In genomic region chr2:103252781-103253180, GRCh38 we compare ENCODE assay signal across 28 cellular contexts.
"Had no signal": no experiment of that assay in that cellular context is flagged by ENCODE, and none has a peak within 500 bp of the region (broad histone marks: within the 10 kb centered on the region; RNA-seq: fewer than 3 reads in every experiment).

No MANE protein-coding gene starts in this region.

- H3K9me3 ChIP-seq: suprapubic skin, testis, thoracic aorta, thyroid gland, tibial nerve, transverse colon, upper lobe of left lung, upper lobe of right lung, uterus, vagina had no signal

- H3K27me3 Mint-ChIP-seq: stimulated activated memory B cell treated with anti-CD40 and anti-IgM and Interleukin-4, amounts not matched to agents 10 μg/mL and 1 μg/mL and 100 μg/mL, for 72 hours; stimulated activated naive B cell treated with anti-CD40 and anti-IgM and Interleukin-4, amounts not matched to agents 10 μg/mL and 1 μg/mL and 100 μg/mL, for 72 hours; stimulated activated naive CD8-positive, alpha-beta T cell treated with anti-CD3 and anti-CD28 coated beads, Interleukin-15, amount 100 ng/mL, for 72 hours; stimulated activated naive CD8-positive, alpha-beta T cell treated with anti-CD3 and anti-CD28 coated beads, Interleukin-15, Interleukin-2, amounts not matched to agents 100 ng/mL and 50 ng/mL, for 24 hours; type B pancreatic cell had no signal

- H3K27ac ChIP-seq: stomach, suprapubic skin, testis, thoracic aorta, thyroid gland, tibial artery, tibial nerve, transverse colon, upper lobe of left lung, upper lobe of right lung, uterus, vagina had no signal

- H3K4me3 Mint-ChIP-seq: stimulated activated effector memory CD8-positive, alpha-beta T cell treated with anti-CD3 and anti-CD28 coated beads, Interleukin-12 subunit alpha, Interleukin-12 subunit beta, amount 100 ng/mL, for 72 hours; stimulated activated memory B cell treated with anti-CD40 and anti-IgM and Interleukin-4, amounts not matched to agents 10 μg/mL and 1 μg/mL and 100 μg/mL, for 72 hours; stimulated activated naive B cell treated with anti-CD40 and anti-IgM and Interleukin-4, amounts not matched to agents 10 μg/mL and 1 μg/mL and 100 μg/mL, for 72 hours; stimulated activated naive CD8-positive, alpha-beta T cell treated with anti-CD3 and anti-CD28 coated beads, Interleukin-15, amount 100 ng/mL, for 72 hours; stimulated activated naive CD8-positive, alpha-beta T cell treated with anti-CD3 and anti-CD28 coated beads, Interleukin-15, Interleukin-2, amounts not matched to agents 100 ng/mL and 50 ng/mL, for 24 hours; type B pancreatic cell had no signal

- H3K36me3 Mint-ChIP-seq: stimulated activated effector memory CD8-positive, alpha-beta T cell treated with anti-CD3 and anti-CD28 coated beads, Interleukin-12 subunit alpha, Interleukin-12 subunit beta, amount 100 ng/mL, for 72 hours; stimulated activated memory B cell treated with anti-CD40 and anti-IgM and Interleukin-4, amounts not matched to agents 10 μg/mL and 1 μg/mL and 100 μg/mL, for 72 hours; stimulated activated naive B cell treated with anti-CD40 and anti-IgM and Interleukin-4, amounts not matched to agents 10 μg/mL and 1 μg/mL and 100 μg/mL, for 72 hours; type B pancreatic cell had no signal

- H3K27me3 ChIP-seq: stomach, suprapubic skin, testis, thyroid gland, tibial artery, tibial nerve, transverse colon, upper lobe of left lung, upper lobe of right lung, uterus, vagina had no signal

- H3K4me1 Mint-ChIP-seq: stimulated activated effector memory CD8-positive, alpha-beta T cell treated with anti-CD3 and anti-CD28 coated beads, Interleukin-12 subunit alpha, Interleukin-12 subunit beta, amount 100 ng/mL, for 72 hours; stimulated activated memory B cell treated with anti-CD40 and anti-IgM and Interleukin-4, amounts not matched to agents 10 μg/mL and 1 μg/mL and 100 μg/mL, for 72 hours; stimulated activated naive B cell treated with anti-CD40 and anti-IgM and Interleukin-4, amounts not matched to agents 10 μg/mL and 1 μg/mL and 100 μg/mL, for 72 hours; stimulated activated naive CD8-positive, alpha-beta T cell treated with anti-CD3 and anti-CD28 coated beads, Interleukin-15, amount 100 ng/mL, for 72 hours had no signal

- H3K9me3 Mint-ChIP-seq: stimulated activated naive CD8-positive, alpha-beta T cell treated with anti-CD3 and anti-CD28 coated beads, Interleukin-15, Interleukin-2, amounts not matched to agents 100 ng/mL and 50 ng/mL, for 24 hours; type B pancreatic cell had no signal

- H3K4me3 ChIP-seq: stomach, suprapubic skin, testis, thoracic aorta, thyroid gland, tibial artery, tibial nerve, transverse colon, upper lobe of left lung, upper lobe of right lung, uterus, vagina had no signal

- H3K4me1 ChIP-seq: stomach, suprapubic skin, testis, thyroid gland, tibial artery, tibial nerve, transverse colon, upper lobe of left lung, upper lobe of right lung, uterus, vagina had no signal

- H3K36me3 ChIP-seq: stomach, suprapubic skin, thoracic aorta, thyroid gland, tibial artery, tibial nerve, transverse colon, upper lobe of left lung, upper lobe of right lung, uterus, vagina had no signal

- ATAC-seq: stimulated activated effector memory CD8-positive, alpha-beta T cell treated with anti-CD3 and anti-CD28 coated beads, Interleukin-12 subunit alpha, Interleukin-12 subunit beta, amount 100 ng/mL, for 72 hours; stimulated activated memory B cell treated with anti-CD40 and anti-IgM and Interleukin-4, amounts not matched to agents 10 μg/mL and 1 μg/mL and 100 μg/mL, for 72 hours; stimulated activated naive B cell treated with anti-CD40 and anti-IgM and Interleukin-4, amounts not matched to agents 10 μg/mL and 1 μg/mL and 100 μg/mL, for 72 hours; stimulated activated naive CD8-positive, alpha-beta T cell treated with anti-CD3 and anti-CD28 coated beads, Interleukin-15, amount 100 ng/mL, for 72 hours; stimulated activated naive CD8-positive, alpha-beta T cell treated with anti-CD3 and anti-CD28 coated beads, Interleukin-15, Interleukin-2, amounts not matched to agents 100 U/mL and 50 U/mL, for 24 hours; upper lobe of right lung had no signal

- DNase-seq: stimulated activated CD4-positive, alpha-beta T cell treated with anti-CD3 and anti-CD28 coated beads, Interleukin-2, amount 100 ng/mL, for 48 hours; stimulated activated CD4-positive, alpha-beta T cell treated with anti-CD3 and anti-CD28 coated beads, Interleukin-4, amount 100 ng/mL, for 1 hour; stimulated activated CD4-positive, alpha-beta T cell treated with anti-CD3 and anti-CD28 coated beads, Interleukin-4, amount 100 ng/mL, for 24 hours; stimulated activated CD4-positive, alpha-beta T cell treated with anti-CD3 and anti-CD28 coated beads, Interleukin-4, amount 100 ng/mL, for 4 hours; stimulated activated CD8-positive, alpha-beta memory T cell treated with anti-CD3 and anti-CD28 coated beads, Interleukin-4, amount 100 ng/mL, for 48 hours; stimulated activated naive B cell treated with anti-CD40 and anti-IgM and Interleukin-4, amounts not matched to agents 10 μg/mL and 1 μg/mL and 100 μg/mL, for 72 hours; stimulated activated naive CD4-positive, alpha-beta T cell; stimulated activated naive CD4-positive, alpha-beta T cell treated with Interleukin-2 at 50 U/mL for 16 hours; stimulated activated naive CD8-positive, alpha-beta T cell treated with anti-CD3 and anti-CD28 coated beads, Interleukin-15, amount 100 ng/mL, for 72 hours; stimulated activated naive CD8-positive, alpha-beta T cell treated with anti-CD3 and anti-CD28 coated beads, Interleukin-15, Interleukin-2, amounts not matched to agents 100 U/mL and 50 U/mL, for 24 hours; stomach; substantia nigra; testis; thyroid gland; tibial artery; transverse colon; trophoblast cell; upper lobe of left lung; upper lobe of right lung; uterus had no signal

- H3K27ac Mint-ChIP-seq: stimulated activated effector memory CD8-positive, alpha-beta T cell treated with anti-CD3 and anti-CD28 coated beads, Interleukin-12 subunit alpha, Interleukin-12 subunit beta, amount 100 ng/mL, for 72 hours; stimulated activated memory B cell treated with anti-CD40 and anti-IgM and Interleukin-4, amounts not matched to agents 10 μg/mL and 1 μg/mL and 100 μg/mL, for 72 hours; stimulated activated naive B cell treated with anti-CD40 and anti-IgM and Interleukin-4, amounts not matched to agents 10 μg/mL and 1 μg/mL and 100 μg/mL, for 72 hours; stimulated activated naive CD8-positive, alpha-beta T cell treated with anti-CD3 and anti-CD28 coated beads, Interleukin-15, amount 100 ng/mL, for 72 hours; stimulated activated naive CD8-positive, alpha-beta T cell treated with anti-CD3 and anti-CD28 coated beads, Interleukin-15, Interleukin-2, amounts not matched to agents 100 ng/mL and 50 ng/mL, for 24 hours; type B pancreatic cell had no signal
